8 cellular contexts compared by ENCODE assay signal in genomic region chr7:24381919-24382505, GRCh38.
DNase-seq lines count a peak whose midpoint lies in the region; ATAC-seq and TF ChIP-seq lines count a peak whose summit lies in the region.
"Had no signal": no experiment of that assay in that cellular context is flagged by ENCODE, and none has a peak within 500 bp of the region (broad histone marks: within the 10 kb centered on the region; RNA-seq: fewer than 3 reads in every experiment).

No MANE protein-coding gene starts in this region.

- H3K27me3 ChIP-seq in OCI-LY1 (ENCODE audit: insufficient read depth, low read length) (no peaks in the 10 kb centered on the region), tibial artery (no peaks in the 10 kb centered on the region)
- H3K27me3 ChIP-seq: neutrophil had no signal

- no peaks in the 10 kb centered on the region for H3F3A ChIP-seq in OCI-LY1 (ENCODE audit: insufficient read depth, low read length)

- no peaks in the 10 kb centered on the region for H4K20me1 ChIP-seq in OCI-LY1 (ENCODE audit: insufficient read depth, low read length)

- no peaks in the 10 kb centered on the region for H3K36me3 ChIP-seq in OCI-LY1 (ENCODE audit: insufficient read depth, low read length)
- H3K36me3 ChIP-seq in tibial artery = no peaks in the 10 kb centered on the region
- H3K36me3 ChIP-seq: neutrophil had no signal

- no peaks in the 10 kb centered on the region for H3K79me2 ChIP-seq in OCI-LY1 (ENCODE audit: insufficient read depth, low read length)

- H3K4me3 ChIP-seq in OCI-LY1 (ENCODE audit: low read depth, low read length, poor library complexity, severe bottlenecking) (no peak overlapping the region), fibroblast of villous mesenchyme (ENCODE audit: low read depth, low read length) (no peak overlapping the region), tibial artery (no peak overlapping the region)

- H3K4me2 ChIP-seq in OCI-LY1 (ENCODE audit: low read length) = no peak overlapping the region

- peaks cover 52% of the 10 kb centered on the region for H3K4me1 ChIP-seq in OCI-LY1 (ENCODE audit: insufficient read depth, low read length, severe bottlenecking)
- no peaks in the 10 kb centered on the region for H3K4me1 ChIP-seq in tibial artery

- intact Hi-C loops in tibial artery (cut with DNase I; ENCODE audit: low total_unique reads) = no loop called here

- no peak for ATAC-seq in HG03095 (IDR thresholded peaks at IDR 0.05; ENCODE audit: unreplicated experiment)

- no peaks in the 10 kb centered on the region for H3K9me2 ChIP-seq in OCI-LY1 (ENCODE audit: low read depth, low read length)

- POLR2A ChIA-PET in HEK293T (lab: Yijun Ruan, JAX) = no interaction called here

- H3K9ac ChIP-seq in OCI-LY1 (ENCODE audit: low read length) = no peak overlapping the region

- H3K27ac ChIP-seq in OCI-LY1 (ENCODE audit: low read depth, low read length, poor library complexity, severe bottlenecking) (no peak overlapping the region), tibial artery (no peak overlapping the region)
- H3K27ac ChIP-seq: neutrophil had no signal

- CTCF ChIA-PET in HEK293T (lab: Yijun Ruan, JAX) = interaction anchor here (0.6 to 1.8 kb wide), 9 partner anchors 9 to 803 kb away, joined by 3 to 11 read pairs (median 4); no protein-coding TSS in a partner anchor

- peak; percentile 60 for DNase-seq in HEK293T (ENCODE audit: extremely low spot score)
- peak; percentile 16 for DNase-seq in fibroblast of villous mesenchyme (ENCODE audit: low read depth)
- no peak for DNase-seq in activated CD4-positive, CD25-positive, alpha-beta regulatory T cell treated with anti-CD3 and anti-CD28 coated beads, Interleukin-2, amount 50 U/mL, for 72 hours
- no peak for DNase-seq in tibial artery

- peak; percentile 41 for TF ChIP-seq CTCF in GM12874 (IDR thresholded peaks at IDR 0.05; ENCODE audit: insufficient read depth, low read depth, low read length)
- TF ChIP-seq CTCF in OCI-LY1 (IDR thresholded peaks at IDR 0.05; ENCODE audit: low read length) = peak; percentile 76
- peak; percentile 56 for TF ChIP-seq CTCF in fibroblast of villous mesenchyme (IDR thresholded peaks at IDR 0.05; ENCODE audit: insufficient read depth, low read depth, low read length)
- TF ChIP-seq CTCF in tibial artery (IDR thresholded peaks at IDR 0.05) = no peak

- no peak overlapping the region for H2AFZ ChIP-seq in OCI-LY1 (ENCODE audit: low read length)

- no peaks in the 10 kb centered on the region for H3K9me3 ChIP-seq in OCI-LY1 (ENCODE audit: low read length)
- H3K9me3 ChIP-seq in tibial artery = no peaks in the 10 kb centered on the region
- H3K9me3 ChIP-seq: neutrophil had no signal

TF ChIP-seq in HEK293T, 16 proteins besides CTCF, POLR2A, EP300 and RAD21:
- TF ChIP-seq BHLHE40 (IDR thresholded peaks at IDR 0.05; ENCODE audit: borderline replicate concordance) = no peak
- TF ChIP-seq TARDBP (IDR thresholded peaks at IDR 0.05) = no peak
- no peak for TF ChIP-seq FOXA1 (IDR thresholded peaks at IDR 0.05)
- no peak for TF ChIP-seq ARNT (IDR thresholded peaks at IDR 0.05)
- TF ChIP-seq LEF1 (IDR thresholded peaks at IDR 0.05; ENCODE audit: borderline replicate concordance) = no peak
- peak; percentile 59; the same call in 1 of the 2 replicates for TF ChIP-seq FOXK2 (IDR thresholded peaks at IDR 0.05)
- TF ChIP-seq SP1 (IDR thresholded peaks at IDR 0.05) = no peak
- TF ChIP-seq SUZ12 (IDR thresholded peaks at IDR 0.05) = no peak
- no peak for TF ChIP-seq NFRKB (IDR thresholded peaks at IDR 0.05)
- TF ChIP-seq HDGF (IDR thresholded peaks at IDR 0.05; ENCODE audit: borderline replicate concordance) = no peak
- no peak for TF ChIP-seq L3MBTL2 (conservative IDR thresholded peaks at IDR 0.05)
- TF ChIP-seq CTBP1 (IDR thresholded peaks at IDR 0.05; ENCODE audit: borderline replicate concordance) = no peak
- TF ChIP-seq PKNOX1 (IDR thresholded peaks at IDR 0.05) = no peak
- TF ChIP-seq ZNF384 (IDR thresholded peaks at IDR 0.05) = peak; percentile 73
- TF ChIP-seq FOXM1 (IDR thresholded peaks at IDR 0.05; ENCODE audit: borderline replicate concordance) = no peak

Comparison
In these comparisons a context has a peak if more than half of its experiments do, and no peak if none do; other contexts are left out.
1. CTCF ChIP-seq: peak in GM12874 (single experiment), OCI-LY1 (single experiment) and fibroblast of villous mesenchyme (single experiment); none in tibial artery (0 of 2).
2. DNase-seq: peak in HEK293T (single experiment) and fibroblast of villous mesenchyme (single experiment); none in activated CD4-positive, CD25-positive, alpha-beta regulatory T cell treated with anti-CD3 and anti-CD28 coated beads, Interleukin-2, amount 50 U/mL, for 72 hours (single experiment) and tibial artery (0 of 2).